16 cellular contexts compared by ENCODE assay signal in genomic region chr11:46302866-46303265, GRCh38. TPM values are rescaled to one million over a fixed set of nuclear protein-coding genes. Genes with fewer than 3 reads are reported as not detected.
DNase-seq lines count a peak whose midpoint lies in the region; ATAC-seq, FAIRE-seq and TF ChIP-seq lines count a peak whose summit lies in the region.
"Had no signal": no experiment of that assay in that cellular context is flagged by ENCODE, and none has a peak within 500 bp of the region (broad histone marks: within the 10 kb centered on the region; RNA-seq: fewer than 3 reads in every experiment).

No MANE protein-coding gene starts in this region.

- no peaks in the 10 kb centered on the region for H3K9me3 Mint-ChIP-seq in activated CD8-positive, alpha-beta T cell treated with anti-CD3 and anti-CD28 coated beads for 36 hours
- H3K9me3 Mint-ChIP-seq: activated naive CD8-positive, alpha-beta T cell treated with anti-CD3 and anti-CD28 coated beads, Interleukin-2, amount 10 ng/mL, durations not matched to agents 7 days and 5 days; stimulated activated naive CD8-positive, alpha-beta T cell treated with anti-CD3 and anti-CD28 coated beads, Interleukin-15, amount 100 ng/mL, for 72 hours had no signal

- H3K9me3 ChIP-seq in body of pancreas (no peaks in the 10 kb centered on the region), uterus (no peaks in the 10 kb centered on the region)
- H3K9me3 ChIP-seq: gastroesophageal sphincter, left lung had no signal

- no peak overlapping the region for H3K4me3 ChIP-seq in body of pancreas
- H3K4me3 ChIP-seq in uterus: no peak overlapping the region
- H3K4me3 ChIP-seq: gastroesophageal sphincter, left lung had no signal

- TF ChIP-seq CTCF in activated CD8-positive, alpha-beta T cell treated with anti-CD3 and anti-CD28 coated beads for 36 hours (IDR thresholded peaks at IDR 0.05): no peak
- TF ChIP-seq CTCF in body of pancreas (IDR thresholded peaks at IDR 0.05) (no peak), uterus (IDR thresholded peaks at IDR 0.05) (no peak)

- H3K36me3 ChIP-seq in body of pancreas (replicated peaks in 1 of 2; ENCODE audit: insufficient read depth in 1 of 2, low read depth in 2 of 2) (peaks cover 5 to 12% of the 10 kb centered on the region in 2 donors), uterus (no peaks in the 10 kb centered on the region)
- H3K36me3 ChIP-seq: gastroesophageal sphincter, left lung had no signal

- peak; percentile 64 for DNase-seq in GM18507 (ENCODE audit: extremely low spot score, insufficient read length, low read depth)
- DNase-seq in RPMI8226: peak; percentile 76
- DNase-seq in activated CD8-positive, alpha-beta T cell treated with anti-CD3 and anti-CD28 coated beads for 36 hours: no peak
- no peak for DNase-seq in body of pancreas
- no peak for DNase-seq in uterus
- DNase-seq in stimulated activated CD8-positive, alpha-beta memory T cell treated with anti-CD3 and anti-CD28 coated beads, Interleukin-4, amount 100 ng/mL, for 48 hours: no peak
- DNase-seq: activated naive CD8-positive, alpha-beta T cell treated with anti-CD3 and anti-CD28 coated beads, Interleukin-2, amount 10 ng/mL, durations not matched to agents 7 days and 5 days; KG1; stimulated activated CD4-positive, alpha-beta T cell treated with anti-CD3 and anti-CD28 coated beads, Interleukin-1b, Interleukin-23, amount 100 ng/mL, for 48 hours; stimulated activated naive CD8-positive, alpha-beta T cell treated with anti-CD3 and anti-CD28 coated beads, Interleukin-15, amount 100 ng/mL, for 72 hours had no signal

- no peak overlapping the region for H3K27ac Mint-ChIP-seq in activated CD8-positive, alpha-beta T cell treated with anti-CD3 and anti-CD28 coated beads for 36 hours
- H3K27ac Mint-ChIP-seq: activated naive CD8-positive, alpha-beta T cell treated with anti-CD3 and anti-CD28 coated beads, Interleukin-2, amount 10 ng/mL, durations not matched to agents 7 days and 5 days; stimulated activated naive CD8-positive, alpha-beta T cell treated with anti-CD3 and anti-CD28 coated beads, Interleukin-15, amount 100 ng/mL, for 72 hours had no signal

- H3K27me3 ChIP-seq in body of pancreas (no peaks in the 10 kb centered on the region), uterus (no peaks in the 10 kb centered on the region)
- H3K27me3 ChIP-seq: gastroesophageal sphincter had no signal

- no peak overlapping the region for H3K4me3 Mint-ChIP-seq in activated CD8-positive, alpha-beta T cell treated with anti-CD3 and anti-CD28 coated beads for 36 hours
- H3K4me3 Mint-ChIP-seq: activated naive CD8-positive, alpha-beta T cell treated with anti-CD3 and anti-CD28 coated beads, Interleukin-2, amount 10 ng/mL, durations not matched to agents 7 days and 5 days; stimulated activated naive CD8-positive, alpha-beta T cell treated with anti-CD3 and anti-CD28 coated beads, Interleukin-15, amount 100 ng/mL, for 72 hours had no signal

- peak; percentile 81 for FAIRE-seq in GM18507 (lab: Jason Lieb, UNC)

- intact Hi-C loops in activated CD8-positive, alpha-beta T cell treated with anti-CD3 and anti-CD28 coated beads for 36 hours (cut with micrococcal nuclease): loop anchor here (10.0 kb wide), 1 partner anchor 178 kb away; the partner anchor contains the start of gene PHF21A
- intact Hi-C loops in body of pancreas (cut with DNase I): no loop called here
- intact Hi-C loops in uterus (cut with DNase I; ENCODE audit: low total_unique reads): no loop called here

- ATAC-seq in GM21381 (IDR thresholded peaks at IDR 0.05; ENCODE audit: unreplicated experiment) (peak; percentile 87), HG03095 (IDR thresholded peaks at IDR 0.05; ENCODE audit: unreplicated experiment) (peak; percentile 69), body of pancreas (no peak)
- ATAC-seq in activated CD8-positive, alpha-beta T cell treated with anti-CD3 and anti-CD28 coated beads for 36 hours: no peak
- ATAC-seq: gastroesophageal sphincter; HCT116; left lung; stimulated activated naive CD8-positive, alpha-beta T cell treated with anti-CD3 and anti-CD28 coated beads, Interleukin-15, amount 100 ng/mL, for 72 hours had no signal

- no peak overlapping the region for H3K27ac ChIP-seq in body of pancreas
- H3K27ac ChIP-seq in uterus: no peak overlapping the region
- H3K27ac ChIP-seq: gastroesophageal sphincter, left lung, parathyroid adenoma had no signal

- H3K4me1 ChIP-seq in body of pancreas: no peaks in the 10 kb centered on the region
- no peaks in the 10 kb centered on the region for H3K4me1 ChIP-seq in uterus
- H3K4me1 ChIP-seq: parathyroid adenoma had no signal

- no peak for TF ChIP-seq POLR2A in body of pancreas (IDR thresholded peaks at IDR 0.05)
- TF ChIP-seq POLR2A in uterus (IDR thresholded peaks at IDR 0.05): no peak

- WGBS in body of pancreas, 2 donors: 77 to 92% methylated on average over 7 of the region's 7 CpGs

- no peaks in the 10 kb centered on the region for H3K36me3 Mint-ChIP-seq in activated CD8-positive, alpha-beta T cell treated with anti-CD3 and anti-CD28 coated beads for 36 hours (ENCODE audit: low read depth)
- H3K36me3 Mint-ChIP-seq: activated naive CD8-positive, alpha-beta T cell treated with anti-CD3 and anti-CD28 coated beads, Interleukin-2, amount 10 ng/mL, durations not matched to agents 7 days and 5 days had no signal

- POLR2A ChIA-PET in activated CD8-positive, alpha-beta T cell treated with anti-CD3 and anti-CD28 coated beads for 36 hours (lab: Charles Lee): no interaction called here

- H3K27me3 Mint-ChIP-seq in activated CD8-positive, alpha-beta T cell treated with anti-CD3 and anti-CD28 coated beads for 36 hours: no peaks in the 10 kb centered on the region

- peaks cover 2% of the 10 kb centered on the region for H3K4me1 Mint-ChIP-seq in activated CD8-positive, alpha-beta T cell treated with anti-CD3 and anti-CD28 coated beads for 36 hours (ENCODE audit: low read depth)

- CTCF ChIA-PET in activated CD8-positive, alpha-beta T cell treated with anti-CD3 and anti-CD28 coated beads for 36 hours (lab: Charles Lee): no interaction called here

RNA-seq across cellular contexts. Expression of gene CREB3L1, which starts 25.4 kb away (rescaled TPM):
- total RNA-seq in activated CD8-positive, alpha-beta T cell treated with anti-CD3 and anti-CD28 coated beads for 36 hours: not detected
- total RNA-seq in body of pancreas (10 to 100 TPM; 20.8 to 22.7 TPM), uterus (10 to 100 TPM in 2 of 4 donors, 1 to 10 TPM in 1, not detected in 1; 2.0 to 20.8 (median 14.8) TPM)
- total RNA-seq: activated naive CD8-positive, alpha-beta T cell treated with anti-CD3 and anti-CD28 coated beads, Interleukin-2, amount 10 ng/mL, durations not matched to agents 7 days and 5 days had no signal

RNA-seq across cellular contexts. Expression of gene DGKZ, which starts 44.4 kb away (rescaled TPM):
- total RNA-seq in activated CD8-positive, alpha-beta T cell treated with anti-CD3 and anti-CD28 coated beads for 36 hours: 10 to 100 TPM; 94.4 to 94.9 TPM
- total RNA-seq in body of pancreas (10 to 100 TPM; 79.4 to 86.4 TPM), uterus (10 to 100 TPM; 13.5 to 55.3 (median 42.8) TPM)

Comparison
In these comparisons a context has a peak if more than half of its experiments do, and no peak if none do; other contexts are left out.
1. DNase-seq: peak in GM18507 (single experiment) and RPMI8226 (single experiment); none in activated CD8-positive, alpha-beta T cell treated with anti-CD3 and anti-CD28 coated beads for 36 hours (single experiment), body of pancreas (0 of 4), uterus (0 of 2) and stimulated activated CD8-positive, alpha-beta memory T cell treated with anti-CD3 and anti-CD28 coated beads, Interleukin-4, amount 100 ng/mL, for 48 hours (single experiment).
2. ATAC-seq: peak in GM21381 (single experiment) and HG03095 (single experiment); none in activated CD8-positive, alpha-beta T cell treated with anti-CD3 and anti-CD28 coated beads for 36 hours (single experiment) and body of pancreas (single experiment).